ENCODE assay signal across 16 cellular contexts in genomic region chr14:20458031-20458789, GRCh38. TPM values are rescaled to one million over a fixed set of nuclear protein-coding genes. Genes with fewer than 3 reads are reported as not detected.
DNase-seq lines count a peak whose midpoint lies in the region; ATAC-seq, FAIRE-seq and TF ChIP-seq lines count a peak whose summit lies in the region.
"Had no signal": no experiment of that assay in that cellular context is flagged by ENCODE, and none has a peak within 500 bp of the region (broad histone marks: within the 10 kb centered on the region; RNA-seq: fewer than 3 reads in every experiment).

No MANE protein-coding gene starts in this region.

- H3K36me3 Mint-ChIP-seq in activated T-cell treated with anti-CD3 and anti-CD28 coated beads, Interleukin-2, amount 50 U/mL, for 72 hours (ENCODE audit: insufficient read depth in 2 of 2), result peaks cover 0 to 16% of the 10 kb centered on the region in 2 donors

- no peak for FAIRE-seq in K562 (lab: Jason Lieb, UNC)

- H2AFZ ChIP-seq in Karpas-422 (ENCODE audit: low read length), result no peak overlapping the region
- H2AFZ ChIP-seq in K562 (ENCODE audit: low read depth, low read length), result no peak overlapping the region
- H2AFZ ChIP-seq in smooth muscle cell (ENCODE audit: low read depth), result no peak overlapping the region

- intact Hi-C loops in K562 (cut with micrococcal nuclease), result loop anchor here (5.0 kb wide), 1 partner anchor 149 kb away; no protein-coding TSS in a partner anchor

- H3K4me1 ChIP-seq in Karpas-422 (ENCODE audit: low read length) (peaks cover 60% of the 10 kb centered on the region), K562 (replicated peaks in 1 of 2; ENCODE audit: control insufficient read depth in 2 of 2, insufficient read depth in 2 of 2, low read length in 2 of 2) (peaks cover 32 to 33% of the 10 kb centered on the region in 2 experiments), smooth muscle cell (ENCODE audit: low read depth) (peaks cover 33% of the 10 kb centered on the region)

- TF ChIP-seq RAD21 in K562 (CRISPR knock-in tag; conservative IDR thresholded peaks at IDR 0.05 in 1 of 2, IDR thresholded peaks at IDR 0.05 in 1 of 2), result no peak

- H3K9me3 Mint-ChIP-seq in activated T-cell treated with anti-CD3 and anti-CD28 coated beads, Interleukin-2, amount 50 U/mL, for 72 hours, result no peaks in the 10 kb centered on the region

- ATAC-seq in activated T-cell treated with anti-CD3 and anti-CD28 coated beads, Interleukin-2, amount 50 U/mL, for 72 hours (replicated peaks in 1 of 2), result no peak
- ATAC-seq in K562 (no peak), HG03280 (IDR thresholded peaks at IDR 0.05; ENCODE audit: unreplicated experiment) (no peak)
- ATAC-seq: Right ventricle myocardium inferior had no signal

- CTCF ChIA-PET in K562 (lab: Yijun Ruan, JAX; ENCODE audit: low intra/inter-chr PET ratio), result no interaction called here

- TF ChIP-seq EP300 in K562 (IDR thresholded peaks at IDR 0.05; ENCODE audit: low read length), result no peak

- H3K27me3 Mint-ChIP-seq in activated T-cell treated with anti-CD3 and anti-CD28 coated beads, Interleukin-2, amount 50 U/mL, for 72 hours (ENCODE audit: low read depth), result no peaks in the 10 kb centered on the region

- TF ChIP-seq CTCF in K562 (IDR thresholded peaks at IDR 0.05 in 2 of 3, conservative IDR thresholded peaks at IDR 0.05 in 1 of 3; ENCODE audit: insufficient read depth in 2 of 3, low read depth in 1 of 3, low read length in 3 of 3) (no peak), smooth muscle cell (IDR thresholded peaks at IDR 0.05; ENCODE audit: borderline replicate concordance, insufficient read depth, poor library complexity, severe bottlenecking) (no peak)

- no peaks in the 10 kb centered on the region; the same call in 1 of the 2 replicates for H3K9me2 ChIP-seq in Karpas-422 (replicated peaks; ENCODE audit: insufficient read depth, low read length)

- no peaks in the 10 kb centered on the region for H3K9me1 ChIP-seq in K562 (ENCODE audit: control insufficient read depth, insufficient read depth, low read length)

- no peak for TF ChIP-seq POLR2A in K562 (conservative IDR thresholded peaks at IDR 0.05)

- H3K36me3 ChIP-seq in Karpas-422 (ENCODE audit: insufficient read depth, low read length) (peaks cover 29% of the 10 kb centered on the region), K562 (ENCODE audit: control insufficient read depth, insufficient read depth, low read length) (peaks cover 43% of the 10 kb centered on the region), smooth muscle cell (ENCODE audit: low read depth) (no peaks in the 10 kb centered on the region)
- H3K36me3 ChIP-seq: uterus had no signal

- H3F3A ChIP-seq in smooth muscle cell (ENCODE audit: low read depth), result peaks cover 19% of the 10 kb centered on the region

- peak overlapping the region; percentile 5 for H3K4me2 ChIP-seq in Karpas-422 (ENCODE audit: low read depth, low read length, poor library complexity, severe bottlenecking)
- H3K4me2 ChIP-seq in K562 (ENCODE audit: insufficient read depth, low read length), result 0 out of 2 replicates have a peak overlapping the region, but pooled peaks have one; percentile 6
- H3K4me2 ChIP-seq in smooth muscle cell, result no peak overlapping the region

- WGBS in K562 (ENCODE audit: insufficient coverage, low coverage, missing lambda C conversion rate), result 56% methylated on average over 6 of the region's 8 CpGs
- 90% methylated on average over 8 of the region's 8 CpGs for WGBS in smooth muscle cell (ENCODE audit: low lambda C conversion rate)

- H3K9me3 ChIP-seq in Karpas-422 (ENCODE audit: low read length) (no peaks in the 10 kb centered on the region), K562 (replicated peaks; ENCODE audit: control insufficient read depth, insufficient read depth, low read depth, low read length) (no peaks in the 10 kb centered on the region), smooth muscle cell (replicated peaks; ENCODE audit: low read depth) (no peaks in the 10 kb centered on the region)
- H3K9me3 ChIP-seq: uterus had no signal

- BruUV-seq in K562 (replicated peaks; lab: Mats Ljungman, UMichigan), result no TSS peak

- H3K27ac ChIP-seq in Karpas-422 (ENCODE audit: low read length) (no peak overlapping the region), K562 (ENCODE audit: extremely low read depth, low read depth, low read length) (peak overlapping the region; percentile 34; the same call in 1 of the 3 replicates), smooth muscle cell (ENCODE audit: low read depth) (peak overlapping the region; percentile 35)
- H3K27ac ChIP-seq: uterus had no signal

- H3K9ac ChIP-seq in Karpas-422 (ENCODE audit: low read length) (peak overlapping the region; percentile 13; the same call in 1 of the 2 replicates), K562 (ENCODE audit: insufficient read depth in 1 of 2, low read depth in 2 of 2, low read length in 2 of 2) (peak overlapping the region in 1 of 2 experiments; percentile 72; a peak in 1 of 4 replicates), smooth muscle cell (ENCODE audit: low read depth) (no peak overlapping the region)

- no peak overlapping the region for H3K4me3 Mint-ChIP-seq in activated T-cell treated with anti-CD3 and anti-CD28 coated beads, Interleukin-2, amount 50 U/mL, for 72 hours

- H3K27me3 ChIP-seq in Karpas-422 (ENCODE audit: low read length) (no peaks in the 10 kb centered on the region), K562 (ENCODE audit: control insufficient read depth in 2 of 2, insufficient read depth in 2 of 2, low read length in 2 of 2) (no peaks in the 10 kb centered on the region), smooth muscle cell (ENCODE audit: low read depth) (no peaks in the 10 kb centered on the region)
- H3K27me3 ChIP-seq: dorsolateral prefrontal cortex, uterus had no signal

- H3K4me3 ChIP-seq in Karpas-422 (ENCODE audit: low read length) (no peak overlapping the region), K562 (no peak overlapping the region), smooth muscle cell (no peak overlapping the region)
- H3K4me3 ChIP-seq: uterus had no signal

- no peak for DNase-seq in activated T-cell treated with anti-CD3 and anti-CD28 coated beads, Interleukin-2, amount 50 U/mL, for 72 hours
- DNase-seq in activated T-cell treated with anti-CD3 and anti-CD28 coated beads for 4 hours, result no peak
- DNase-seq in Karpas-422, result no peak
- DNase-seq in K562 (ENCODE audit: extremely low read depth in 1 of 4, low spot score in 3 of 4), result peak in 1 of 4 experiments; percentile 14
- no peak for DNase-seq in smooth muscle cell (lab: John Stamatoyannopoulos, UW; ENCODE audit: unreplicated experiment)
- DNase-seq in COLO668 (lab: John Stamatoyannopoulos, UW; ENCODE audit: unreplicated experiment), result no peak
- DNase-seq in stimulated activated CD4-positive, alpha-beta T cell treated with anti-CD3 and anti-CD28 coated beads, Interleukin-4, amount 100 ng/mL, for 1 hour, result no peak
- DNase-seq: dorsolateral prefrontal cortex; midbrain; NCI-H1105; NCI-H526; stimulated activated CD8-positive, alpha-beta memory T cell treated with anti-CD3 and anti-CD28 coated beads, Interleukin-4, amount 100 ng/mL, for 48 hours; uterus had no signal

- H4K20me1 ChIP-seq in Karpas-422 (ENCODE audit: insufficient read depth, low read depth, low read length) (peaks cover 10% of the 10 kb centered on the region), K562 (replicated peaks; ENCODE audit: control insufficient read depth, insufficient read depth, low read length) (no peaks in the 10 kb centered on the region), smooth muscle cell (ENCODE audit: low read depth) (peaks cover 7% of the 10 kb centered on the region)

- POLR2A ChIA-PET in K562 (lab: Yijun Ruan, JAX), result interaction anchor here (0.7 to 1.4 kb wide), 2 partner anchors 11 to 115 kb away, joined by 3 to 4 read pairs; partner anchors contain the start of gene PARP2

- peak overlapping the region; percentile 58 for H3K27ac Mint-ChIP-seq in activated T-cell treated with anti-CD3 and anti-CD28 coated beads, Interleukin-2, amount 50 U/mL, for 72 hours

- H3K79me2 ChIP-seq in Karpas-422 (ENCODE audit: low read length) (peaks cover 71% of the 10 kb centered on the region), K562 (ENCODE audit: control insufficient read depth, insufficient read depth, low read length) (peaks cover 70% of the 10 kb centered on the region), smooth muscle cell (ENCODE audit: low read depth) (peaks cover 42% of the 10 kb centered on the region)

- peaks cover 23% of the 10 kb centered on the region for H3K4me1 Mint-ChIP-seq in activated T-cell treated with anti-CD3 and anti-CD28 coated beads, Interleukin-2, amount 50 U/mL, for 72 hours (ENCODE audit: low read depth)

- in situ Hi-C loops in K562 (cut with MboI), result no loop called here

RNA-seq across cellular contexts. Expression of gene PIP4P1, which starts 3.0 kb away (rescaled TPM):
- 10 to 100 TPM; 38.2 to 45.8 TPM for total RNA-seq in activated T-cell treated with anti-CD3 and anti-CD28 coated beads, Interleukin-2, amount 50 U/mL, for 72 hours
- 29.4 and 45.2 TPM in 2 replicates for total RNA-seq in Karpas-422 (2014; rRNA removed; shearing (Covaris generic); ENCODE audit: low replicate concordance)
- total RNA-seq in K562 (2011; cell fraction: chromatin; rRNA removed; ENCODE audit: low replicate concordance), result 39.4 and 59.8 TPM in 2 replicates
- 44.1 and 49.7 TPM in 2 replicates for total RNA-seq in K562 (2011; cell fraction: nucleolus; rRNA removed)
- 51.0 and 52.4 TPM in 2 replicates for total RNA-seq in K562 (2011; cell fraction: nucleoplasm; rRNA removed)
- total RNA-seq in K562 (2014; rRNA removed), result 10.3 and 10.9 TPM in 2 replicates
- total RNA-seq in K562 (2014; rRNA removed; fragmentation: Illumina TruSeq; extraction: Trizol), result 8.6 and 10.2 TPM in 2 replicates
- total RNA-seq in K562 (2015; rRNA removed; fragmentation: Illumina TruSeq; extraction: Trizol), result 10.7 and 11.7 TPM in 2 replicates
- 15.1 and 20.9 TPM in 2 replicates for total RNA-seq in K562 (2021)
- polyA plus RNA-seq in K562 (2011; rRNA removed), result 17.7 and 30.2 TPM in 2 replicates
- polyA plus RNA-seq in K562 (2011; cell fraction: cytosol; rRNA removed), result 20.6 and 21.5 TPM in 2 replicates
- polyA plus RNA-seq in K562 (2011; cell fraction: nucleus; rRNA removed), result 95.5 and 114 TPM in 2 replicates
- 14.4 and 21.9 TPM in 2 replicates for polyA plus RNA-seq in K562 (2012)
- 14.9 and 16.6 TPM in 2 replicates for polyA plus RNA-seq in K562 (2014; fragmentation: Illumina TruSeq; extraction: Trizol)
- polyA plus RNA-seq in K562 (2014; fragmentation: Nextera tagmentation; extraction: Ambion mirVana), result 1 to 10 TPM; 5.3 to 7.4 TPM
- 16.0 and 18.9 TPM in 2 replicates for polyA plus RNA-seq in K562 (2014; rRNA removed)
- polyA minus RNA-seq in K562 (2011; rRNA and poly(A)+ RNA removed), result 9.1 and 12.0 TPM in 2 replicates
- 4.4 and 6.0 TPM in 2 replicates for polyA minus RNA-seq in K562 (2011; cell fraction: cytosol; rRNA and poly(A)+ RNA removed)
- 15.5 and 27.3 TPM in 2 replicates for polyA minus RNA-seq in K562 (2011; cell fraction: nucleus; rRNA and poly(A)+ RNA removed)
- 24.8 and 29.3 TPM in 2 replicates for total RNA-seq in smooth muscle cell
- polyA plus RNA-seq in smooth muscle cell, result 53.8 and 54.9 TPM in 2 replicates

RNA-seq across cellular contexts. Expression of gene APEX1, which starts 3.2 kb away (rescaled TPM):
- total RNA-seq in activated T-cell treated with anti-CD3 and anti-CD28 coated beads, Interleukin-2, amount 50 U/mL, for 72 hours, result 100 to 1,000 TPM; 198 to 209 TPM
- total RNA-seq in Karpas-422 (2014; rRNA removed; shearing (Covaris generic); ENCODE audit: low replicate concordance), result 97.8 and 118 TPM in 2 replicates
- total RNA-seq in K562 (2011; cell fraction: chromatin; rRNA removed; ENCODE audit: low replicate concordance), result 34.9 and 40.9 TPM in 2 replicates
- 31.0 and 33.6 TPM in 2 replicates for total RNA-seq in K562 (2011; cell fraction: nucleolus; rRNA removed)
- 40.3 and 47.9 TPM in 2 replicates for total RNA-seq in K562 (2011; cell fraction: nucleoplasm; rRNA removed)
- total RNA-seq in K562 (2014; rRNA removed) (157 and 188 TPM in 2 replicates), K562 (2014; rRNA removed; fragmentation: Illumina TruSeq; extraction: Trizol) (49.5 and 50.2 TPM in 2 replicates), K562 (2015; rRNA removed; fragmentation: Illumina TruSeq; extraction: Trizol) (54.8 and 63.8 TPM in 2 replicates), K562 (2021) (142 and 143 TPM in 2 replicates), smooth muscle cell (51.2 and 81.6 TPM in 2 replicates)
- polyA plus RNA-seq in K562 (2011; rRNA removed) (224 and 225 TPM in 2 replicates), K562 (2014; fragmentation: Illumina TruSeq; extraction: Trizol) (212 and 274 TPM in 2 replicates), K562 (2014; fragmentation: Nextera tagmentation; extraction: Ambion mirVana) (100 to 1,000 TPM; 158 to 234 TPM), K562 (2014; rRNA removed) (218 and 222 TPM in 2 replicates), smooth muscle cell (116 and 118 TPM in 2 replicates)
- polyA plus RNA-seq in K562 (2011; cell fraction: cytosol; rRNA removed), result 321 and 341 TPM in 2 replicates
- polyA plus RNA-seq in K562 (2011; cell fraction: nucleus; rRNA removed), result 175 and 219 TPM in 2 replicates
- 161 and 174 TPM in 2 replicates for polyA plus RNA-seq in K562 (2012)
- 141 and 166 TPM in 2 replicates for polyA minus RNA-seq in K562 (2011; rRNA and poly(A)+ RNA removed)
- polyA minus RNA-seq in K562 (2011; cell fraction: cytosol; rRNA and poly(A)+ RNA removed), result 59.7 and 65.9 TPM in 2 replicates
- 14.0 and 29.0 TPM in 2 replicates for polyA minus RNA-seq in K562 (2011; cell fraction: nucleus; rRNA and poly(A)+ RNA removed)

RNA-seq across cellular contexts. Expression of gene OSGEP, which starts 3.6 kb away (rescaled TPM):
- 10 to 100 TPM; 50.7 to 68.1 TPM for total RNA-seq in activated T-cell treated with anti-CD3 and anti-CD28 coated beads, Interleukin-2, amount 50 U/mL, for 72 hours
- total RNA-seq in Karpas-422 (2014; rRNA removed; shearing (Covaris generic); ENCODE audit: low replicate concordance), result 63.0 and 84.1 TPM in 2 replicates
- total RNA-seq in K562 (2011; cell fraction: chromatin; rRNA removed; ENCODE audit: low replicate concordance), result 124 and 166 TPM in 2 replicates
- total RNA-seq in K562 (2011; cell fraction: nucleolus; rRNA removed), result 148 and 154 TPM in 2 replicates
- 122 and 133 TPM in 2 replicates for total RNA-seq in K562 (2011; cell fraction: nucleoplasm; rRNA removed)
- total RNA-seq in K562 (2014; rRNA removed) (47.8 and 48.9 TPM in 2 replicates), K562 (2014; rRNA removed; fragmentation: Illumina TruSeq; extraction: Trizol) (35.6 and 36.9 TPM in 2 replicates), K562 (2015; rRNA removed; fragmentation: Illumina TruSeq; extraction: Trizol) (42.3 and 44.1 TPM in 2 replicates), K562 (2021) (31.4 and 39.1 TPM in 2 replicates), smooth muscle cell (33.3 and 41.3 TPM in 2 replicates)
- polyA plus RNA-seq in K562 (2011; rRNA removed) (49.3 and 65.2 TPM in 2 replicates), K562 (2014; fragmentation: Illumina TruSeq; extraction: Trizol) (31.4 and 36.4 TPM in 2 replicates), K562 (2014; fragmentation: Nextera tagmentation; extraction: Ambion mirVana) (10 to 100 TPM; 32.1 to 59.2 TPM), K562 (2014; rRNA removed) (51.1 and 61.1 TPM in 2 replicates), smooth muscle cell (18.4 and 21.7 TPM in 2 replicates)
- 108 and 117 TPM in 2 replicates for polyA plus RNA-seq in K562 (2011; cell fraction: cytosol; rRNA removed)
- 143 and 149 TPM in 2 replicates for polyA plus RNA-seq in K562 (2011; cell fraction: nucleus; rRNA removed)
- 37.0 and 40.1 TPM in 2 replicates for polyA plus RNA-seq in K562 (2012)
- polyA minus RNA-seq in K562 (2011; rRNA and poly(A)+ RNA removed), result 73.0 and 76.7 TPM in 2 replicates
- polyA minus RNA-seq in K562 (2011; cell fraction: cytosol; rRNA and poly(A)+ RNA removed), result 25.3 and 34.6 TPM in 2 replicates
- polyA minus RNA-seq in K562 (2011; cell fraction: nucleus; rRNA and poly(A)+ RNA removed), result 63.1 and 78.1 TPM in 2 replicates

RNA-seq across cellular contexts. Expression of gene PNP, which starts 11.0 kb away (rescaled TPM):
- total RNA-seq in activated T-cell treated with anti-CD3 and anti-CD28 coated beads, Interleukin-2, amount 50 U/mL, for 72 hours, result 100 to 1,000 TPM; 111 to 115 TPM
- 104 and 138 TPM in 2 replicates for total RNA-seq in Karpas-422 (2014; rRNA removed; shearing (Covaris generic); ENCODE audit: low replicate concordance)
- 112 and 115 TPM in 2 replicates for total RNA-seq in K562 (2011; cell fraction: chromatin; rRNA removed; ENCODE audit: low replicate concordance)
- 90.6 and 93.6 TPM in 2 replicates for total RNA-seq in K562 (2011; cell fraction: nucleolus; rRNA removed)
- total RNA-seq in K562 (2011; cell fraction: nucleoplasm; rRNA removed), result 115 and 131 TPM in 2 replicates
- total RNA-seq in K562 (2014; rRNA removed), result 92.5 and 119 TPM in 2 replicates
- 163 and 170 TPM in 2 replicates for total RNA-seq in K562 (2014; rRNA removed; fragmentation: Illumina TruSeq; extraction: Trizol)
- total RNA-seq in K562 (2015; rRNA removed; fragmentation: Illumina TruSeq; extraction: Trizol), result 141 and 144 TPM in 2 replicates
- total RNA-seq in K562 (2021), result 119 and 130 TPM in 2 replicates
- polyA plus RNA-seq in K562 (2011; rRNA removed), result 252 and 288 TPM in 2 replicates
- 200 and 236 TPM in 2 replicates for polyA plus RNA-seq in K562 (2011; cell fraction: cytosol; rRNA removed)
- polyA plus RNA-seq in K562 (2011; cell fraction: nucleus; rRNA removed), result 141 and 192 TPM in 2 replicates
- 88.6 and 90.8 TPM in 2 replicates for polyA plus RNA-seq in K562 (2012)
- polyA plus RNA-seq in K562 (2014; fragmentation: Illumina TruSeq; extraction: Trizol), result 198 and 208 TPM in 2 replicates
- 100 to 1,000 TPM in 1 of 2 experiments, 10 to 100 TPM in 1; 96.2 to 137 TPM for polyA plus RNA-seq in K562 (2014; fragmentation: Nextera tagmentation; extraction: Ambion mirVana)
- 134 and 143 TPM in 2 replicates for polyA plus RNA-seq in K562 (2014; rRNA removed)
- polyA minus RNA-seq in K562 (2011; rRNA and poly(A)+ RNA removed), result 135 and 159 TPM in 2 replicates
- polyA minus RNA-seq in K562 (2011; cell fraction: cytosol; rRNA and poly(A)+ RNA removed), result 92.7 and 94.6 TPM in 2 replicates
- polyA minus RNA-seq in K562 (2011; cell fraction: nucleus; rRNA and poly(A)+ RNA removed), result 36.8 and 65.8 TPM in 2 replicates
- total RNA-seq in smooth muscle cell, result 49.7 and 52.2 TPM in 2 replicates
- polyA plus RNA-seq in smooth muscle cell, result 24.2 and 33.4 TPM in 2 replicates

RNA-seq across cellular contexts. Expression of gene KLHL33, which starts 22.2 kb away (rescaled TPM):
- under 1 TPM; 0.28 to 0.29 TPM for total RNA-seq in activated T-cell treated with anti-CD3 and anti-CD28 coated beads, Interleukin-2, amount 50 U/mL, for 72 hours
- total RNA-seq in Karpas-422 (2014; rRNA removed; shearing (Covaris generic); ENCODE audit: low replicate concordance), result not detected in 2 replicates
- 0.12 TPM in 1 of 2 replicates, not detected in the other for total RNA-seq in K562 (2011; cell fraction: chromatin; rRNA removed; ENCODE audit: low replicate concordance)
- not detected in 2 replicates for total RNA-seq in K562 (2011; cell fraction: nucleolus; rRNA removed)
- 0.07 TPM in 1 of 2 replicates, not detected in the other for total RNA-seq in K562 (2011; cell fraction: nucleoplasm; rRNA removed)
- total RNA-seq in K562 (2014; rRNA removed) (not detected in 2 replicates), K562 (2014; rRNA removed; fragmentation: Illumina TruSeq; extraction: Trizol) (not detected in 2 replicates), K562 (2015; rRNA removed; fragmentation: Illumina TruSeq; extraction: Trizol) (0.04 TPM in 2 replicates), K562 (2021) (0.02 TPM in 1 of 2 replicates, not detected in the other), smooth muscle cell (not detected in 2 replicates)
- polyA plus RNA-seq in K562 (2011; rRNA removed) (not detected in 2 replicates), K562 (2014; fragmentation: Illumina TruSeq; extraction: Trizol) (not detected in 2 replicates), K562 (2014; fragmentation: Nextera tagmentation; extraction: Ambion mirVana) (under 1 TPM; 0.13 to 0.27 TPM), K562 (2014; rRNA removed) (0.15 TPM in 1 of 2 replicates, not detected in the other), smooth muscle cell (0.04 and 0.08 TPM in 2 replicates)
- not detected in 2 replicates for polyA plus RNA-seq in K562 (2011; cell fraction: cytosol; rRNA removed)
- polyA plus RNA-seq in K562 (2011; cell fraction: nucleus; rRNA removed), result 0.03 and 0.06 TPM in 2 replicates
- 0.12 TPM in 2 replicates for polyA plus RNA-seq in K562 (2012)
- 0.06 TPM in 1 of 2 replicates, not detected in the other for polyA minus RNA-seq in K562 (2011; rRNA and poly(A)+ RNA removed)
- not detected in 2 replicates for polyA minus RNA-seq in K562 (2011; cell fraction: cytosol; rRNA and poly(A)+ RNA removed)
- under 0.01 and 0.11 TPM in 2 replicates for polyA minus RNA-seq in K562 (2011; cell fraction: nucleus; rRNA and poly(A)+ RNA removed)
- total RNA-seq: HT1080 had no signal
